14 cellular contexts compared by ENCODE assay signal in genomic region chr6:3370361-3371221, GRCh38.
DNase-seq lines count a peak whose midpoint lies in the region; ATAC-seq and TF ChIP-seq lines count a peak whose summit lies in the region.
"Had no signal": no experiment of that assay in that cellular context is flagged by ENCODE, and none has a peak within 500 bp of the region (broad histone marks: within the 10 kb centered on the region; RNA-seq: fewer than 3 reads in every experiment).

No MANE protein-coding gene starts in this region.

- H3K27me3 ChIP-seq in SJCRH30: no peaks in the 10 kb centered on the region

- intact Hi-C loops in activated CD8-positive, alpha-beta T cell treated with anti-CD3 and anti-CD28 coated beads for 36 hours (cut with micrococcal nuclease): no loop called here

- H3K4me3 Mint-ChIP-seq in activated T-cell treated with anti-CD3 and anti-CD28 coated beads, Interleukin-2, amount 50 U/mL, for 24 hours: no peak overlapping the region
- peak overlapping the region in 1 of 3 donors; percentile 46 for H3K4me3 Mint-ChIP-seq in T-cell
- H3K4me3 Mint-ChIP-seq in progenitor cell of endocrine pancreas (ENCODE audit: low read depth): no peak overlapping the region
- no peak overlapping the region for H3K4me3 Mint-ChIP-seq in activated CD8-positive, alpha-beta T cell treated with anti-CD3 and anti-CD28 coated beads for 36 hours
- H3K4me3 Mint-ChIP-seq: activated CD4-positive, alpha-beta T cell treated with anti-CD3 and anti-CD28 coated beads, Interleukin-2, amount 10 ng/mL, durations not matched to agents 24 days and 14 days had no signal

- H3K4me1 ChIP-seq in SJCRH30: no peaks in the 10 kb centered on the region

- DNase-seq in activated T-cell treated with anti-CD3 and anti-CD28 coated beads, Interleukin-2, amount 50 U/mL, for 1 hour: peak; percentile 35
- no peak for DNase-seq in activated T-cell treated with anti-CD3 and anti-CD28 coated beads, Interleukin-2, amount 50 U/mL, for 24 hours
- DNase-seq in T-cell (peak in 22 of 34 experiments; percentile 7 to 48 (median 18)), erythroblast (lab: John Stamatoyannopoulos, UW) (peak; percentile 25 to 42), progenitor cell of endocrine pancreas (ENCODE audit: low spot score, unreplicated experiment) (no peak), SJCRH30 (no peak)
- no peak for DNase-seq in activated CD8-positive, alpha-beta T cell treated with anti-CD3 and anti-CD28 coated beads for 36 hours
- DNase-seq: activated CD4-positive, alpha-beta T cell treated with anti-CD3 and anti-CD28 coated beads, Interleukin-2, amount 10 ng/mL, durations not matched to agents 24 days and 14 days; activated gamma-delta T cell treated with Interleukin-2 at 50 U/mL for 16 hours; hippocampal formation; NCI-H1694; NCI-H526 treated with DMSO at 0.1 percent for 48 hours had no signal

- H3K4me1 Mint-ChIP-seq in activated T-cell treated with anti-CD3 and anti-CD28 coated beads, Interleukin-2, amount 50 U/mL, for 24 hours (ENCODE audit: low read depth): peaks cover 18% of the 10 kb centered on the region
- H3K4me1 Mint-ChIP-seq in T-cell: peaks cover 20 to 42% (median 37%) of the 10 kb centered on the region in 3 donors
- peaks cover 24% of the 10 kb centered on the region for H3K4me1 Mint-ChIP-seq in progenitor cell of endocrine pancreas (ENCODE audit: low read depth)
- peaks cover 12% of the 10 kb centered on the region for H3K4me1 Mint-ChIP-seq in activated CD8-positive, alpha-beta T cell treated with anti-CD3 and anti-CD28 coated beads for 36 hours (ENCODE audit: low read depth)
- H3K4me1 Mint-ChIP-seq: activated CD4-positive, alpha-beta T cell treated with anti-CD3 and anti-CD28 coated beads, Interleukin-2, amount 10 ng/mL, durations not matched to agents 24 days and 14 days had no signal

- H3K4me3 ChIP-seq in SJCRH30: no peak overlapping the region

- H3K36me3 Mint-ChIP-seq in activated T-cell treated with anti-CD3 and anti-CD28 coated beads, Interleukin-2, amount 50 U/mL, for 24 hours (ENCODE audit: low read depth): no peaks in the 10 kb centered on the region
- H3K36me3 Mint-ChIP-seq in T-cell: no peaks in the 10 kb centered on the region
- peaks cover 1% of the 10 kb centered on the region for H3K36me3 Mint-ChIP-seq in progenitor cell of endocrine pancreas (ENCODE audit: insufficient read depth)
- no peaks in the 10 kb centered on the region for H3K36me3 Mint-ChIP-seq in activated CD8-positive, alpha-beta T cell treated with anti-CD3 and anti-CD28 coated beads for 36 hours (ENCODE audit: low read depth)

- H3K27ac ChIP-seq in SJCRH30: no peak overlapping the region
- H3K27ac ChIP-seq: KMS-11 had no signal

- TF ChIP-seq CTCF in progenitor cell of endocrine pancreas (IDR thresholded peaks at IDR 0.05; ENCODE audit: unreplicated experiment): no peak
- TF ChIP-seq CTCF in activated CD8-positive, alpha-beta T cell treated with anti-CD3 and anti-CD28 coated beads for 36 hours (IDR thresholded peaks at IDR 0.05): no peak

- CTCF ChIA-PET in T-cell (lab: Charles Lee): interaction anchor here in 1 of 2 donors (0.6 to 0.7 kb wide), 3 partner anchors 34 to 213 kb away, joined by 3 read pairs; partner anchors contain the start of gene TUBB2A
- CTCF ChIA-PET in activated CD8-positive, alpha-beta T cell treated with anti-CD3 and anti-CD28 coated beads for 36 hours (lab: Charles Lee): interaction anchor here (0.7 kb wide), 1 partner anchor 10 kb away, joined by 3 read pairs; no protein-coding TSS in a partner anchor

- no peaks in the 10 kb centered on the region for H3K9me3 Mint-ChIP-seq in activated T-cell treated with anti-CD3 and anti-CD28 coated beads, Interleukin-2, amount 50 U/mL, for 24 hours
- no peaks in the 10 kb centered on the region for H3K9me3 Mint-ChIP-seq in T-cell
- no peaks in the 10 kb centered on the region for H3K9me3 Mint-ChIP-seq in progenitor cell of endocrine pancreas (ENCODE audit: low read depth)
- H3K9me3 Mint-ChIP-seq in activated CD8-positive, alpha-beta T cell treated with anti-CD3 and anti-CD28 coated beads for 36 hours: no peaks in the 10 kb centered on the region
- H3K9me3 Mint-ChIP-seq: activated CD4-positive, alpha-beta T cell treated with anti-CD3 and anti-CD28 coated beads, Interleukin-2, amount 10 ng/mL, durations not matched to agents 24 days and 14 days had no signal

- no peaks in the 10 kb centered on the region for H3K36me3 ChIP-seq in SJCRH30

- no peaks in the 10 kb centered on the region for H3K27me3 Mint-ChIP-seq in activated T-cell treated with anti-CD3 and anti-CD28 coated beads, Interleukin-2, amount 50 U/mL, for 24 hours
- no peaks in the 10 kb centered on the region for H3K27me3 Mint-ChIP-seq in T-cell
- peaks cover 3% of the 10 kb centered on the region for H3K27me3 Mint-ChIP-seq in progenitor cell of endocrine pancreas
- no peaks in the 10 kb centered on the region for H3K27me3 Mint-ChIP-seq in activated CD8-positive, alpha-beta T cell treated with anti-CD3 and anti-CD28 coated beads for 36 hours

- peak; percentile 48 to 87 (median 58) for ATAC-seq in T-cell (replicated peaks in 1 of 4)
- ATAC-seq in activated CD8-positive, alpha-beta T cell treated with anti-CD3 and anti-CD28 coated beads for 36 hours: no peak
- ATAC-seq in GM21529 (IDR thresholded peaks at IDR 0.05; ENCODE audit: unreplicated experiment): no peak

- no peaks in the 10 kb centered on the region for H3K9me3 ChIP-seq in SJCRH30 (replicated peaks)

- TF ChIP-seq POLR2A in erythroblast (IDR thresholded peaks at IDR 0.05; ENCODE audit: low read length): no peak

- H3K27ac Mint-ChIP-seq in activated T-cell treated with anti-CD3 and anti-CD28 coated beads, Interleukin-2, amount 50 U/mL, for 24 hours: no peak overlapping the region
- H3K27ac Mint-ChIP-seq in T-cell (peak overlapping the region; percentile 50 to 90), progenitor cell of endocrine pancreas (peak overlapping the region; percentile 31)
- H3K27ac Mint-ChIP-seq in activated CD8-positive, alpha-beta T cell treated with anti-CD3 and anti-CD28 coated beads for 36 hours: no peak overlapping the region
- H3K27ac Mint-ChIP-seq: activated CD4-positive, alpha-beta T cell treated with anti-CD3 and anti-CD28 coated beads, Interleukin-2, amount 10 ng/mL, durations not matched to agents 24 days and 14 days had no signal

- POLR2A ChIA-PET in T-cell (lab: Charles Lee): interaction anchor here (0.6 to 1.8 kb wide), 5 partner anchors 10 to 84 kb away, joined by 3 to 6 read pairs (median 3); no protein-coding TSS in a partner anchor
- POLR2A ChIA-PET in activated CD8-positive, alpha-beta T cell treated with anti-CD3 and anti-CD28 coated beads for 36 hours (lab: Charles Lee): no interaction called here

Comparison
In these comparisons a context has a peak if more than half of its experiments do, and no peak if none do; other contexts are left out.
1. DNase-seq: peak in activated T-cell treated with anti-CD3 and anti-CD28 coated beads, Interleukin-2, amount 50 U/mL, for 1 hour (single experiment), T-cell (22 of 34) and erythroblast (2 of 2); none in activated T-cell treated with anti-CD3 and anti-CD28 coated beads, Interleukin-2, amount 50 U/mL, for 24 hours (single experiment), progenitor cell of endocrine pancreas (single experiment), activated CD8-positive, alpha-beta T cell treated with anti-CD3 and anti-CD28 coated beads for 36 hours (single experiment) and SJCRH30 (0 of 2).
2. H3K27ac Mint-ChIP-seq: peak in T-cell (2 of 2) and progenitor cell of endocrine pancreas (single experiment); none in activated T-cell treated with anti-CD3 and anti-CD28 coated beads, Interleukin-2, amount 50 U/mL, for 24 hours (single experiment) and activated CD8-positive, alpha-beta T cell treated with anti-CD3 and anti-CD28 coated beads for 36 hours (single experiment).
3. ATAC-seq: peak in T-cell (4 of 4); none in activated CD8-positive, alpha-beta T cell treated with anti-CD3 and anti-CD28 coated beads for 36 hours (single experiment) and GM21529 (single experiment).